19 cellular contexts compared by ENCODE assay signal in genomic region chr13:51874651-51875050, GRCh38.
DNase-seq lines count a peak whose midpoint lies in the region; ATAC-seq lines count a peak whose summit lies in the region.
"Had no signal": no experiment of that assay in that cellular context is flagged by ENCODE, and none has a peak within 500 bp of the region (broad histone marks: within the 10 kb centered on the region; RNA-seq: fewer than 3 reads in every experiment).

No MANE protein-coding gene starts in this region.

- H3K36me3 Mint-ChIP-seq in activated naive CD8-positive, alpha-beta T cell treated with anti-CD3 and anti-CD28 coated beads, Interleukin-2, amount 50 U/mL, for 24 hours (ENCODE audit: low read depth), result no peaks in the 10 kb centered on the region
- H3K36me3 Mint-ChIP-seq: activated naive CD4-positive, alpha-beta T cell treated with anti-CD3 and anti-CD28 coated beads, Interleukin-2, amount 50 U/mL, for 24 hours; IgD-negative memory B cell had no signal

- H3K4me1 Mint-ChIP-seq in activated naive CD8-positive, alpha-beta T cell treated with anti-CD3 and anti-CD28 coated beads, Interleukin-2, amount 50 U/mL, for 24 hours, result no peaks in the 10 kb centered on the region

- no peak for ATAC-seq in activated naive CD8-positive, alpha-beta T cell treated with anti-CD3 and anti-CD28 coated beads, Interleukin-2, amount 50 U/mL, for 24 hours
- ATAC-seq: body of pancreas, SK-N-SH treated with all-trans-retinoic acid at 6 μM for 48 hours had no signal

- H3K9me3 Mint-ChIP-seq in activated naive CD8-positive, alpha-beta T cell treated with anti-CD3 and anti-CD28 coated beads, Interleukin-2, amount 50 U/mL, for 24 hours, result no peaks in the 10 kb centered on the region
- H3K9me3 Mint-ChIP-seq: activated naive CD4-positive, alpha-beta T cell treated with anti-CD3 and anti-CD28 coated beads, Interleukin-2, amount 50 U/mL, for 24 hours; IgD-negative memory B cell had no signal

- no peak overlapping the region for H3K4me3 Mint-ChIP-seq in activated naive CD8-positive, alpha-beta T cell treated with anti-CD3 and anti-CD28 coated beads, Interleukin-2, amount 50 U/mL, for 24 hours
- H3K4me3 Mint-ChIP-seq: activated naive CD4-positive, alpha-beta T cell treated with anti-CD3 and anti-CD28 coated beads, Interleukin-2, amount 50 U/mL, for 24 hours had no signal

- H3K27ac Mint-ChIP-seq in activated naive CD8-positive, alpha-beta T cell treated with anti-CD3 and anti-CD28 coated beads, Interleukin-2, amount 50 U/mL, for 24 hours, result no peak overlapping the region
- H3K27ac Mint-ChIP-seq: activated naive CD4-positive, alpha-beta T cell treated with anti-CD3 and anti-CD28 coated beads, Interleukin-2, amount 50 U/mL, for 24 hours; IgD-negative memory B cell had no signal

- H3K27me3 Mint-ChIP-seq in activated naive CD8-positive, alpha-beta T cell treated with anti-CD3 and anti-CD28 coated beads, Interleukin-2, amount 50 U/mL, for 24 hours, result peaks cover 7% of the 10 kb centered on the region
- H3K27me3 Mint-ChIP-seq: activated naive CD4-positive, alpha-beta T cell treated with anti-CD3 and anti-CD28 coated beads, Interleukin-2, amount 50 U/mL, for 24 hours had no signal

- DNase-seq in NCI-H146 (lab: John Stamatoyannopoulos, UW) (peak; percentile 3), NCI-H146 treated with DMSO at 0.1 percent for 48 hours (lab: John Stamatoyannopoulos, UW; ENCODE audit: unreplicated experiment) (no peak), NCI-H748 treated with DMSO at 0.1 percent for 48 hours (lab: John Stamatoyannopoulos, UW) (peak; percentile 61), left kidney (ENCODE audit: low read depth, low spot score) (peak; percentile 90), superior temporal gyrus (ENCODE audit: extremely low spot score) (peak; percentile 29), medulla oblongata (ENCODE audit: extremely low spot score) (no peak)
- no peak for DNase-seq in activated naive CD8-positive, alpha-beta T cell treated with anti-CD3 and anti-CD28 coated beads, Interleukin-2, amount 50 U/mL, for 24 hours
- no peak for DNase-seq in activated CD4-positive, alpha-beta T cell treated with anti-CD3 and anti-CD28 coated beads for 48 hours
- DNase-seq: body of pancreas; Calu3; colonic mucosa; NCI-H2171; RPMI8226; spleen; stimulated activated CD8-positive, alpha-beta memory T cell treated with anti-CD3 and anti-CD28 coated beads, Interleukin-4, amount 100 ng/mL, for 48 hours; T1000 had no signal

Comparison
In these comparisons a context has a peak if more than half of its experiments do, and no peak if none do; other contexts are left out.
1. DNase-seq: peak in NCI-H146 (single experiment), NCI-H748 treated with DMSO at 0.1 percent for 48 hours (single experiment), left kidney (single experiment) and superior temporal gyrus (single experiment); none in NCI-H146 treated with DMSO at 0.1 percent for 48 hours (single experiment), activated naive CD8-positive, alpha-beta T cell treated with anti-CD3 and anti-CD28 coated beads, Interleukin-2, amount 50 U/mL, for 24 hours (single experiment), medulla oblongata (single experiment) and activated CD4-positive, alpha-beta T cell treated with anti-CD3 and anti-CD28 coated beads for 48 hours (single experiment).